19 cellular contexts compared by ENCODE assay signal in the genomic region with DNA sequence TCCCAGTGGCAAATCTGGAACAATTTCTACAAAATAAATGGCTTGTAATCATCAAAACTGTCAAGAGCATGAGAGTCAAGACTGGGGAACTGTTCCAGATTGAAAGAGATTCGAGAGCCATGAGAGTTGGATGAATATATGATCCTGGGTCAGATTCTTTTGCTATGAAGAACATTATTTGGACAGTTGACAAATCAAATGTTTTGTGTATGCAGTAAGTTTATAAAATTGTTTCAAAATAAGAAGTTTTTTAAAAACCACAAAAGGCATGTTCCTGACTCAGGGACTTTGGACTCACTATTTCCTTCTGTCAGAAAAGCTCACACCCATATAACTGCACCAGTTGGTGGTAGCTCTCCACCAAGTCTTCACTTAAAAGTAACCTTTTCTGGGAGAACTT. TPM values are rescaled to one million over a fixed set of nuclear protein-coding genes. Genes with fewer than 3 reads are reported as not detected.
A peak's percentile ranks its signal among the peaks of the same experiment; 100 is the strongest.
DNase-seq lines count a peak whose midpoint lies in the region; TF ChIP-seq lines count a peak whose summit lies in the region.
"Had no signal": no experiment of that assay in that cellular context is flagged by ENCODE, and none has a peak within 500 bp of the region (broad histone marks: within the 10 kb centered on the region; RNA-seq: fewer than 3 reads in every experiment).

No MANE protein-coding gene starts in this region.

- peaks cover 79% of the 10 kb centered on the region for H4K20me1 ChIP-seq in hepatocyte (ENCODE audit: insufficient read depth, poor library complexity, severe bottlenecking)

- CTCF ChIA-PET in MCF 10A (lab: Yijun Ruan, JAX) = interaction anchor here (0.6 to 1.7 kb wide), 2 partner anchors 69 to 277 kb away, joined by 3 to 4 read pairs; no protein-coding TSS in a partner anchor

- H3K36me3 Mint-ChIP-seq in MCF 10A (ENCODE audit: insufficient read depth, unreplicated experiment) = no peaks in the 10 kb centered on the region

- H3K9me3 Mint-ChIP-seq in MCF 10A (ENCODE audit: unreplicated experiment) = no peaks in the 10 kb centered on the region
- H3K9me3 Mint-ChIP-seq: activated T-helper 17 cell treated with anti-CD3 and anti-CD28 coated beads, Interleukin-2, amount 50 U/mL, for 72 hours had no signal

- H3K4me1 ChIP-seq in breast epithelium (no peaks in the 10 kb centered on the region), hepatocyte (ENCODE audit: insufficient read depth) (peaks cover 16% of the 10 kb centered on the region), ovary (ENCODE audit: insufficient read depth) (peaks cover 7% of the 10 kb centered on the region)

- TF ChIP-seq CTCF in MCF 10A (IDR thresholded peaks at IDR 0.05; ENCODE audit: unreplicated experiment) = no peak
- no peak for TF ChIP-seq CTCF in breast epithelium (IDR thresholded peaks at IDR 0.05)
- no peak for TF ChIP-seq CTCF in hepatocyte (IDR thresholded peaks at IDR 0.05; ENCODE audit: poor library complexity)
- no peak for TF ChIP-seq CTCF in ovary (IDR thresholded peaks at IDR 0.05)

- H3K36me3 ChIP-seq in breast epithelium (no peaks in the 10 kb centered on the region), hepatocyte (replicated peaks; ENCODE audit: insufficient read depth, low read depth) (no peaks in the 10 kb centered on the region), ovary (no peaks in the 10 kb centered on the region)
- H3K36me3 ChIP-seq: Peyer's patch, spleen, transverse colon had no signal

- H3K27me3 ChIP-seq in breast epithelium = no peaks in the 10 kb centered on the region
- no peaks in the 10 kb centered on the region for H3K27me3 ChIP-seq in hepatocyte
- H3K27me3 ChIP-seq in ovary = no peaks in the 10 kb centered on the region
- H3K27me3 ChIP-seq: Peyer's patch, spleen, transverse colon had no signal

- H3K9me3 ChIP-seq in breast epithelium (no peaks in the 10 kb centered on the region), hepatocyte (ENCODE audit: low read depth) (no peaks in the 10 kb centered on the region), ovary (no peaks in the 10 kb centered on the region)
- H3K9me3 ChIP-seq: Peyer's patch, spleen, transverse colon had no signal

- no peak overlapping the region for H3K4me3 Mint-ChIP-seq in MCF 10A (ENCODE audit: unreplicated experiment)
- H3K4me3 Mint-ChIP-seq: activated T-helper 17 cell treated with anti-CD3 and anti-CD28 coated beads, Interleukin-2, amount 50 U/mL, for 72 hours; brain had no signal

- no peak overlapping the region for H3K4me3 ChIP-seq in breast epithelium
- H3K4me3 ChIP-seq in hepatocyte = no peak overlapping the region
- H3K4me3 ChIP-seq in ovary = no peak overlapping the region
- H3K4me3 ChIP-seq: GM12878, Peyer's patch, spleen, transverse colon had no signal

- no peak overlapping the region for H3K27ac ChIP-seq in breast epithelium
- H3K27ac ChIP-seq in hepatocyte = peak overlapping the region; percentile 11
- H3K27ac ChIP-seq in ovary = no peak overlapping the region
- H3K27ac ChIP-seq: Peyer's patch, spleen had no signal

- H3K27me3 Mint-ChIP-seq in MCF 10A (ENCODE audit: insufficient read depth, unreplicated experiment) = no peaks in the 10 kb centered on the region
- H3K27me3 Mint-ChIP-seq: activated T-helper 17 cell treated with anti-CD3 and anti-CD28 coated beads, Interleukin-2, amount 50 U/mL, for 72 hours; brain had no signal

- intact Hi-C loops in MCF 10A (cut with micrococcal nuclease) (no loop called here), breast epithelium (cut with DNase I; ENCODE audit: low total_unique reads) (no loop called here), ovary (cut with DNase I) (no loop called here)

- no peak overlapping the region for H3K27ac Mint-ChIP-seq in MCF 10A (ENCODE audit: low read depth, unreplicated experiment)

- H3K79me2 ChIP-seq in hepatocyte = peaks cover 96% of the 10 kb centered on the region

- H3K9me2 ChIP-seq in hepatocyte (replicated peaks; ENCODE audit: insufficient read depth) = no peaks in the 10 kb centered on the region

- 85% methylated on average over 1 of the region's 1 CpG for WGBS in hepatocyte (ENCODE audit: low lambda C conversion rate, missing lambda C conversion rate)
- 4 to 16% (median 9%) methylated on average over 1 of the region's 1 CpG for WGBS in ovary, 3 donors

- H3K4me2 ChIP-seq in hepatocyte = peak overlapping the region; percentile 1

- DNase-seq in MCF 10A (ENCODE audit: unreplicated experiment) (peak; percentile 46), breast epithelium (ENCODE audit: low spot score in 2 of 2) (no peak), astrocyte of the hippocampus (ENCODE audit: low read depth, low spot score) (peak; percentile 41), hepatocyte (ENCODE audit: low spot score) (peak; percentile 17), stromal cell of bone marrow (ENCODE audit: low read depth) (peak; percentile 91), ovary (no peak)
- DNase-seq in activated CD4-positive, alpha-beta T cell treated with anti-CD3 and anti-CD28 coated beads for 48 hours = no peak
- DNase-seq in stimulated activated CD4-positive, alpha-beta T cell treated with anti-CD3 and anti-CD28 coated beads, Interleukin-4, amount 100 ng/mL, for 24 hours = no peak
- DNase-seq: 8988T; activated CD4-positive, alpha-beta T cell treated with anti-CD3 and anti-CD28 coated beads, Interleukin-2, amount 50 U/mL, for 4 hours; DMS53; GOT3; NCI-H345; Peyer's patch; spleen; transverse colon had no signal

- BruUV-seq in MCF 10A (replicated peaks; lab: Mats Ljungman, UMichigan) = no TSS peak

- no peak for TF ChIP-seq POLR2A in breast epithelium (IDR thresholded peaks at IDR 0.05)
- no peak for TF ChIP-seq POLR2A in ovary (IDR thresholded peaks at IDR 0.05)

- peaks cover 17% of the 10 kb centered on the region for H3K4me1 Mint-ChIP-seq in MCF 10A (ENCODE audit: insufficient read depth, unreplicated experiment)

- no peak overlapping the region for H2AFZ ChIP-seq in hepatocyte

- POLR2A ChIA-PET in MCF 10A (lab: Yijun Ruan, JAX) = interaction anchor here (0.6 to 1.8 kb wide), 3 partner anchors 9 to 39 kb away, joined by 3 to 7 read pairs (median 3); no protein-coding TSS in a partner anchor

- no peak for TF ChIP-seq EP300 in ovary (IDR thresholded peaks at IDR 0.05)

RNA-seq across cellular contexts. Expression of gene ROCK2, which starts 38.5 kb away (rescaled TPM):
- 40.0 and 40.7 TPM in 2 replicates for total RNA-seq in MCF 10A (2022)
- 100 to 1,000 TPM in 2 of 3 donors, 10 to 100 TPM in 1; 87.1 to 181 (median 103) TPM for total RNA-seq in breast epithelium
- 52.8 and 59.6 TPM in 2 replicates for total RNA-seq in hepatocyte
- 30.7 and 34.5 TPM in 2 replicates for polyA plus RNA-seq in hepatocyte
- total RNA-seq in ovary = 10 to 100 TPM; 40.1 to 71.9 (median 52.7) TPM
- polyA plus RNA-seq in ovary = 10 to 100 TPM; 13.2 to 25.8 TPM

Comparison
In these comparisons a context has a peak if more than half of its experiments do, and no peak if none do; other contexts are left out.
1. DNase-seq: peak in MCF 10A (single experiment), astrocyte of the hippocampus (single experiment), hepatocyte (single experiment) and stromal cell of bone marrow (single experiment); none in breast epithelium (0 of 2), activated CD4-positive, alpha-beta T cell treated with anti-CD3 and anti-CD28 coated beads for 48 hours (single experiment), stimulated activated CD4-positive, alpha-beta T cell treated with anti-CD3 and anti-CD28 coated beads, Interleukin-4, amount 100 ng/mL, for 24 hours (single experiment) and ovary (0 of 5).